ENCODE assay signal across 1 cellular context in genomic region chr22:41381329-41382097, GRCh38.
A peak's percentile ranks its signal among the peaks of the same experiment; 100 is the strongest.
TF ChIP-seq lines count a peak whose summit lies in the region.

TEF (plus strand) TSS chr22:41381942; CDS start chr22:41382045, 103 bp downstream.

TF ChIP-seq in HEK293, 187 proteins besides CTCF, POLR2A, EP300 and RAD21 (continued from another document):
- TF ChIP-seq ZSCAN4 (tag by site-specific recombination; IDR thresholded peaks at IDR 0.05): no peak
- peak; percentile 68 for TF ChIP-seq GLIS1 (tag by site-specific recombination; IDR thresholded peaks at IDR 0.05)
- peak; percentile 63 for TF ChIP-seq ZBTB20 (tag by site-specific recombination; IDR thresholded peaks at IDR 0.05)
- peak; percentile 84 for TF ChIP-seq SP3 (tag by site-specific recombination; IDR thresholded peaks at IDR 0.05)
- peak; percentile 93 for TF ChIP-seq ZNF335 (tag by site-specific recombination; conservative IDR thresholded peaks at IDR 0.05)
- peak; percentile 97 for TF ChIP-seq ZNF341 (tag by site-specific recombination; IDR thresholded peaks at IDR 0.05; ENCODE audit: low read depth)
- no peak for TF ChIP-seq SCRT2 (tag by site-specific recombination; IDR thresholded peaks at IDR 0.05)
- TF ChIP-seq ZBTB26 (tag by site-specific recombination; optimal IDR thresholded peaks at IDR 0.05): peak; percentile 68
- TF ChIP-seq ZSCAN5A (tag by site-specific recombination; IDR thresholded peaks at IDR 0.05): no peak
- no peak for TF ChIP-seq ZNF704 (tag by site-specific recombination; IDR thresholded peaks at IDR 0.05)
- TF ChIP-seq PATZ1 (tag by site-specific recombination; IDR thresholded peaks at IDR 0.05): peak; percentile 90
- TF ChIP-seq ZNF133 (tag by site-specific recombination; IDR thresholded peaks at IDR 0.05): no peak
- 0 out of 2 replicates have a peak, but pooled peaks have one; percentile 2 for TF ChIP-seq SP7 (tag by site-specific recombination; IDR thresholded peaks at IDR 0.05)
- TF ChIP-seq ZNF558 (tag by site-specific recombination; IDR thresholded peaks at IDR 0.05): no peak
- peak; percentile 84 for TF ChIP-seq KLF9 (tag by site-specific recombination; IDR thresholded peaks at IDR 0.05; ENCODE audit: low read depth)
- TF ChIP-seq ZNF266 (tag by site-specific recombination; IDR thresholded peaks at IDR 0.05; ENCODE audit: low read depth): no peak
- TF ChIP-seq MZF1 (tag by site-specific recombination; IDR thresholded peaks at IDR 0.05; ENCODE audit: borderline replicate concordance): no peak
- no peak for TF ChIP-seq ZNF350 (tag by site-specific recombination; IDR thresholded peaks at IDR 0.05)
- TF ChIP-seq KLF8 (tag by site-specific recombination; IDR thresholded peaks at IDR 0.05): 0 out of 2 replicates have a peak, but pooled peaks have one; percentile 27
- peak; percentile 94 for TF ChIP-seq SP2 (tag by site-specific recombination; IDR thresholded peaks at IDR 0.05)
- peak; percentile 92 for TF ChIP-seq PRDM10 (tag by site-specific recombination; IDR thresholded peaks at IDR 0.05)
